Comparison of ENCODE assay signal across 8 cellular contexts in genomic region chr9:129320575-129321311, GRCh38.
DNase-seq lines count a peak whose midpoint lies in the region; ATAC-seq and TF ChIP-seq lines count a peak whose summit lies in the region.

No MANE protein-coding gene starts in this region.

- peak; percentile 51 for TF ChIP-seq CTCF in CD8-positive, alpha-beta T cell (IDR thresholded peaks at IDR 0.05)
- TF ChIP-seq CTCF in endodermal cell (conservative IDR thresholded peaks at IDR 0.05) (no peak), lung (IDR thresholded peaks at IDR 0.05; ENCODE audit: control extremely low read depth, extremely low read depth) (no peak)

- H3K4me3 Mint-ChIP-seq in CD8-positive, alpha-beta T cell, result peak overlapping the region; percentile 80
- H3K4me3 Mint-ChIP-seq in endodermal cell, result peak overlapping the region; percentile 31

- CTCF ChIA-PET in CD8-positive, alpha-beta T cell (lab: Charles Lee), result interaction anchor here (0.7 to 2.0 kb wide), 17 partner anchors 83 to 304 kb away, joined by 3 to 7 read pairs (median 4); no protein-coding TSS in a partner anchor

- H3K27me3 ChIP-seq in CD8-positive, alpha-beta T cell (ENCODE audit: insufficient read depth, low read length), result no peaks in the 10 kb centered on the region
- no peaks in the 10 kb centered on the region for H3K27me3 ChIP-seq in HAP-1 (ENCODE audit: low read depth)
- H3K27me3 ChIP-seq in endodermal cell (ENCODE audit: control insufficient read depth, insufficient read depth, low read length, poor library complexity, severe bottlenecking), result no peaks in the 10 kb centered on the region
- no peaks in the 10 kb centered on the region for H3K27me3 ChIP-seq in lung (ENCODE audit: control insufficient read depth, insufficient read depth)

- H3K4me1 Mint-ChIP-seq in CD8-positive, alpha-beta T cell (ENCODE audit: low read depth), result peaks cover 11% of the 10 kb centered on the region
- peaks cover 6% of the 10 kb centered on the region for H3K4me1 Mint-ChIP-seq in endodermal cell

- H3K27ac ChIP-seq in CD8-positive, alpha-beta T cell (ENCODE audit: low read depth, low read length), result no peak overlapping the region
- H3K27ac ChIP-seq in endodermal cell (ENCODE audit: low read depth, low read length) (no peak overlapping the region), lung (ENCODE audit: low read depth in 1 of 2, low read length in 1 of 2) (peak overlapping the region; percentile 84 to 92)

- peak overlapping the region; percentile 90 for H3K27ac Mint-ChIP-seq in CD8-positive, alpha-beta T cell
- no peak overlapping the region for H3K27ac Mint-ChIP-seq in endodermal cell

- H3K36me3 Mint-ChIP-seq in CD8-positive, alpha-beta T cell, result no peaks in the 10 kb centered on the region
- no peaks in the 10 kb centered on the region for H3K36me3 Mint-ChIP-seq in endodermal cell (ENCODE audit: low read depth)

- intact Hi-C loops in CD8-positive, alpha-beta T cell (cut with DNase I, micrococcal nuclease), result loop anchor here (1.0 to 2.0 kb wide), 2 partner anchors 146 to 290 kb away; no protein-coding TSS in a partner anchor

- peaks cover 22% of the 10 kb centered on the region for H3K4me1 ChIP-seq in CD8-positive, alpha-beta T cell (ENCODE audit: insufficient read depth, low read length)
- H3K4me1 ChIP-seq in HAP-1 (peaks cover 15% of the 10 kb centered on the region), endodermal cell (ENCODE audit: control insufficient read depth, insufficient read depth, low read length) (no peaks in the 10 kb centered on the region), lung (ENCODE audit: control insufficient read depth in 2 of 2, insufficient read depth in 2 of 2, low read length in 2 of 2) (peaks cover 3 to 18% of the 10 kb centered on the region in 2 donors)

- in situ Hi-C loops in HAP-1 (cut with MboI; ENCODE audit: low sequenced_read_pairs), result no loop called here

- WGBS in endodermal cell (ENCODE audit: insufficient coverage in 1 of 2, insufficient read length in 1 of 2), 2 experiments, result 52 to 68% methylated on average over 20 to 49 of the region's 49 CpGs
- WGBS in lung, 2 donors, result 3 to 9% methylated on average over 44 to 49 of the region's 49 CpGs

- peak overlapping the region; percentile 57 for H3K4me3 ChIP-seq in CD8-positive, alpha-beta T cell (ENCODE audit: low read depth, low read length)
- H3K4me3 ChIP-seq in HAP-1 (peak overlapping the region; percentile 19), endodermal cell (ENCODE audit: low read length) (no peak overlapping the region), lung (peak overlapping the region; percentile 8)

- no peak overlapping the region for H3K9ac ChIP-seq in endodermal cell (ENCODE audit: extremely low read depth, low read length, poor library complexity, severe bottlenecking)

- H3K9me3 Mint-ChIP-seq in CD8-positive, alpha-beta T cell, result no peaks in the 10 kb centered on the region
- H3K9me3 Mint-ChIP-seq in endodermal cell, result no peaks in the 10 kb centered on the region

- no peaks in the 10 kb centered on the region for H3K27me3 Mint-ChIP-seq in CD8-positive, alpha-beta T cell (ENCODE audit: low read depth)
- H3K27me3 Mint-ChIP-seq in endodermal cell (ENCODE audit: insufficient read depth), result no peaks in the 10 kb centered on the region

- peak; percentile 92 for ATAC-seq in CD8-positive, alpha-beta T cell
- ATAC-seq in lung (ENCODE audit: insufficient read depth, low FRiP score), result peak; percentile 59

- POLR2A ChIA-PET in CD8-positive, alpha-beta T cell (lab: Charles Lee), result interaction anchor here (0.6 to 2.2 kb wide), 15 partner anchors 13 to 288 kb away, joined by 3 to 16 read pairs (median 3); partner anchors contain the start of gene IER5L

- DNase-seq in CD8-positive, alpha-beta T cell, result peak; percentile 15 to 75 (median 42)
- DNase-seq in HAP-1 (ENCODE audit: low spot score in 2 of 2) (peak; percentile 76 to 89), NCI-H2227 treated with DMSO at 0.1 percent for 48 hours (lab: John Stamatoyannopoulos, UW) (peak; percentile 79), endodermal cell (peak; percentile 79), lung (ENCODE audit: low spot score) (peak; percentile 67), GF-D8 (lab: John Stamatoyannopoulos, UW) (no peak)
- peak in 2 of 3 experiments; percentile 12 to 16 for DNase-seq in activated CD8-positive, alpha-beta memory T cell treated with anti-CD3 and anti-CD28 coated beads for 48 hours (ENCODE audit: low read depth in 2 of 3, low spot score in 2 of 3)
- DNase-seq in stimulated activated CD8-positive, alpha-beta memory T cell treated with anti-CD3 and anti-CD28 coated beads, Interleukin-4, amount 100 ng/mL, for 24 hours (ENCODE audit: low read depth), result peak; percentile 13

- H3K36me3 ChIP-seq in CD8-positive, alpha-beta T cell (ENCODE audit: insufficient read depth, low read length), result no peaks in the 10 kb centered on the region
- no peaks in the 10 kb centered on the region for H3K36me3 ChIP-seq in HAP-1 (replicated peaks)
- H3K36me3 ChIP-seq in endodermal cell (ENCODE audit: control insufficient read depth, insufficient read depth, low read length), result no peaks in the 10 kb centered on the region
- no peaks in the 10 kb centered on the region for H3K36me3 ChIP-seq in lung (ENCODE audit: control insufficient read depth in 2 of 2, insufficient read depth in 2 of 2, low read length in 2 of 2)

- no peaks in the 10 kb centered on the region for H3K9me3 ChIP-seq in CD8-positive, alpha-beta T cell (ENCODE audit: low read length)
- H3K9me3 ChIP-seq in HAP-1 (no peaks in the 10 kb centered on the region), endodermal cell (ENCODE audit: control insufficient read depth, low read length) (no peaks in the 10 kb centered on the region), lung (ENCODE audit: control insufficient read depth in 2 of 2, insufficient read depth in 1 of 2, low read length in 1 of 2) (no peaks in the 10 kb centered on the region)

Comparison
In these comparisons a context has a peak if more than half of its experiments do, and no peak if none do; other contexts are left out.
1. H3K27ac ChIP-seq: peak in lung (2 of 2); none in CD8-positive, alpha-beta T cell (single experiment) and endodermal cell (single experiment).